ENCODE assay signal across 8 cellular contexts in the genomic region with DNA sequence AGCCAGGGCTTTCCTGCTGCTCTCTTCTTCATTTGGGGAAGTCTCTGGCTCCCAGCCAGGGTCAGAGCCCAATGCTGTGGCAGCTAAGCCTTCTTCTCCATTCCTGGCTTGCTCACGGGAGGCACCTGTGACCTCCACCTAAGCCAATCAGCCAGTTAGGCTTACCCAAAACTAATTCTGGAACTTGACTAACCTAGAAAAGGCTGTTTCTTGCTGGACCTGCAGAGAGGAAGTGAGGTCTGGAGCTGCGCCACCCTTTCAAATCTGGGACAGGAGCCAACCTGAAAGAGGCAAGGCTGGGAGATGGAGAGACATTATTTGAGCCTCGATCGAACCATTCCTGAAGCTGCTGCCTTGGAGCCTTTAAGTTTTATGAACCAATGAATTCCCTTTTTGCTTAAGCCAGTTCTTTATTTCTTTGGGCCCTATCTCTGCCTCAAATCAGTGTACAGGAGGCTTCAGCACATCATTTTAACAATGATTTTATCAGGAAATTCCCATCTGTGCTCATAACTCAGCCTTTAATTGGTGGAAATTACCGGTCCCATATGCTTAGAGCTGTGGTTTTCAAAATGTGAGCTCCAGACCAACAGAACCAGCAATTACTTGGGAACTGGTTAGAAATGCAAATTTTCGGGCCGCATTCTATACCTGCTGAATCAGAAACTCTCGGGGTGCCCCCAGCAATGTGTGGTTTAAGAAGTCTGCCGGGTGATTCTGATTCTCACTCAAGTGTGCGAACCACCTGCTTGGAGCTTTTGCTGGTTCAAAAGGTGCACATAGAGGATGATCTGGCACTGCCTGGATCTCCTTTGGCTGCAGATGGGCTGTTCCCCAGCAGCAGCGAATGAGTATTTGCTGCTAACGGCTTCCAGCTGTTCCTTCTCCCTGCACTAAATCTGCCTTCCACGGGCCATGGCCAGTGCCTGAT. TPM values are rescaled to one million over a fixed set of nuclear protein-coding genes. Genes with fewer than 3 reads are reported as not detected.
DNase-seq lines count a peak whose midpoint lies in the region; ATAC-seq, FAIRE-seq and TF ChIP-seq lines count a peak whose summit lies in the region.

No MANE protein-coding gene starts in this region.

- in situ Hi-C loops in GM12878 (cut with MboI) = no loop called here

- H3K4me1 ChIP-seq in GM12878 (ENCODE audit: control insufficient read depth, insufficient read depth, low read length) = peaks cover 30% of the 10 kb centered on the region
- no peaks in the 10 kb centered on the region for H3K4me1 ChIP-seq in effector memory CD4-positive, alpha-beta T cell (ENCODE audit: control insufficient read depth, insufficient read depth, low read length, poor library complexity, severe bottlenecking)

- no peak overlapping the region for H3K9ac ChIP-seq in GM12878 (ENCODE audit: control insufficient read depth, insufficient read depth, low read length)

- H3K36me3 Mint-ChIP-seq in stimulated activated effector memory CD8-positive, alpha-beta T cell treated with anti-CD3 and anti-CD28 coated beads, Interleukin-12 subunit alpha, Interleukin-12 subunit beta, amount 100 ng/mL, for 72 hours = no peaks in the 10 kb centered on the region

- intact Hi-C loops in GM12878 (cut with micrococcal nuclease; ENCODE audit: unreplicated experiment) = no loop called here

- no peak overlapping the region for H3K4me3 Mint-ChIP-seq in stimulated activated effector memory CD8-positive, alpha-beta T cell treated with anti-CD3 and anti-CD28 coated beads, Interleukin-12 subunit alpha, Interleukin-12 subunit beta, amount 100 ng/mL, for 72 hours

- no peaks in the 10 kb centered on the region for H3K36me3 ChIP-seq in GM12878 (ENCODE audit: control insufficient read depth in 2 of 2, insufficient read depth in 2 of 2, low read length in 1 of 2)
- no peaks in the 10 kb centered on the region for H3K36me3 ChIP-seq in effector memory CD4-positive, alpha-beta T cell (ENCODE audit: control insufficient read depth, insufficient read depth, low read length)

- H3K27me3 ChIP-seq in GM12878 (replicated peaks in 1 of 2; ENCODE audit: control insufficient read depth in 2 of 2, insufficient read depth in 2 of 2, low read length in 1 of 2) = no peaks in the 10 kb centered on the region; a peak in 1 of 4 replicates
- no peaks in the 10 kb centered on the region for H3K27me3 ChIP-seq in effector memory CD4-positive, alpha-beta T cell (replicated peaks; ENCODE audit: control insufficient read depth, insufficient read depth, low read length, poor library complexity, severe bottlenecking)

- 0 out of 4 replicates have a peak, but pooled peaks of 1 of the 2 experiments have one; percentile 34 for TF ChIP-seq EP300 in GM12878 (IDR thresholded peaks at IDR 0.05; ENCODE audit: borderline replicate concordance in 1 of 2, control insufficient read depth in 1 of 2, low read depth in 2 of 2, low read length in 2 of 2)

- H3K27ac Mint-ChIP-seq in stimulated activated effector memory CD8-positive, alpha-beta T cell treated with anti-CD3 and anti-CD28 coated beads, Interleukin-12 subunit alpha, Interleukin-12 subunit beta, amount 100 ng/mL, for 72 hours = no peak overlapping the region

- H4K20me1 ChIP-seq in GM12878 (ENCODE audit: control insufficient read depth, insufficient read depth) = peaks cover 3% of the 10 kb centered on the region; the same call in 1 of the 2 replicates

- RAD21 ChIA-PET in GM12878 (lab: Charles Lee; ENCODE audit: unreplicated experiment) = interaction anchor here (0.9 to 3.5 kb wide), 5 partner anchors 10 to 482 kb away, joined by 3 to 21 read pairs (median 3); no protein-coding TSS in a partner anchor

- no peak for TF ChIP-seq RAD21 in GM12878 (IDR thresholded peaks at IDR 0.05; ENCODE audit: insufficient read depth, low read depth, low read length)

- CTCF ChIA-PET in GM12878 (lab: Yijun Ruan, JAX) = interaction anchor here (0.6 to 4.3 kb wide), 7 partner anchors 11 to 478 kb away, joined by 3 to 16 read pairs (median 4); no protein-coding TSS in a partner anchor

- no peak overlapping the region for H2AFZ ChIP-seq in GM12878 (ENCODE audit: control insufficient read depth, low read depth, low read length)

- no peaks in the 10 kb centered on the region for H3K79me2 ChIP-seq in GM12878 (ENCODE audit: control insufficient read depth, insufficient read depth, low read length)

- peak; percentile 67 for ATAC-seq in GM21367 (IDR thresholded peaks at IDR 0.05; ENCODE audit: unreplicated experiment)
- ATAC-seq in HG03521 (IDR thresholded peaks at IDR 0.05; ENCODE audit: unreplicated experiment) = peak; percentile 47
- ATAC-seq in GM12878 = peak; percentile 83
- peak; percentile 65 for ATAC-seq in stimulated activated effector memory CD8-positive, alpha-beta T cell treated with anti-CD3 and anti-CD28 coated beads, Interleukin-12 subunit alpha, Interleukin-12 subunit beta, amount 100 ng/mL, for 72 hours

- DNase-seq in DMS 273 treated with DMSO at 0.1 percent for 48 hours (lab: John Stamatoyannopoulos, UW) = peak; percentile 94
- DNase-seq in GM12878 (ENCODE audit: low read depth, low spot score) = peak; percentile 70
- no peak for DNase-seq in stimulated activated effector memory CD8-positive, alpha-beta T cell treated with anti-CD3 and anti-CD28 coated beads, Interleukin-12 subunit alpha, Interleukin-12 subunit beta, amount 100 ng/mL, for 72 hours (ENCODE audit: low spot score in 2 of 2)
- DNase-seq in effector memory CD4-positive, alpha-beta T cell = no peak
- DNase-seq in DMS53 (lab: John Stamatoyannopoulos, UW) = no peak
- no peak for DNase-seq in ureter (ENCODE audit: low spot score)

- POLR2A ChIA-PET in GM12878 (lab: Charles Lee) = interaction anchor here (1.4 kb wide), 1 partner anchor 53 kb away, joined by 3 read pairs; no protein-coding TSS in a partner anchor

- H3K9me3 ChIP-seq in GM12878 (replicated peaks; ENCODE audit: control insufficient read depth, insufficient read depth, low read length) = no peaks in the 10 kb centered on the region
- H3K9me3 ChIP-seq in effector memory CD4-positive, alpha-beta T cell (ENCODE audit: control insufficient read depth, low read length) = no peaks in the 10 kb centered on the region

- TF ChIP-seq CTCF in GM12878 (IDR thresholded peaks at IDR 0.05 in 2 of 3, conservative IDR thresholded peaks at IDR 0.05 in 1 of 3; ENCODE audit: control insufficient read depth in 2 of 3, extremely low read depth in 1 of 3, insufficient read depth in 1 of 3, low read depth in 3 of 3, low read length in 3 of 3) = no peak

- peak; percentile 69 for FAIRE-seq in GM12878 (lab: Jason Lieb, UNC)

- H3K4me2 ChIP-seq in GM12878 (ENCODE audit: control insufficient read depth, insufficient read depth) = peak overlapping the region; percentile 82

- peaks cover 34% of the 10 kb centered on the region for H3K4me1 Mint-ChIP-seq in stimulated activated effector memory CD8-positive, alpha-beta T cell treated with anti-CD3 and anti-CD28 coated beads, Interleukin-12 subunit alpha, Interleukin-12 subunit beta, amount 100 ng/mL, for 72 hours

- WGBS in GM12878 (ENCODE audit: insufficient coverage, insufficient replicate concordance, low lambda C conversion rate, missing lambda C conversion rate) = 10% methylated on average over 13 of the region's 13 CpGs

- H3K4me3 ChIP-seq in GM12878 = no peak overlapping the region
- H3K4me3 ChIP-seq in effector memory CD4-positive, alpha-beta T cell (ENCODE audit: insufficient read depth, low read depth, low read length, poor library complexity, severe bottlenecking) = no peak overlapping the region

- H3K27ac ChIP-seq in GM12878 (ENCODE audit: control insufficient read depth, insufficient read depth) = no peak overlapping the region
- H3K27ac ChIP-seq in effector memory CD4-positive, alpha-beta T cell (ENCODE audit: insufficient read depth, low read length, poor library complexity, severe bottlenecking) = no peak overlapping the region

- no peaks in the 10 kb centered on the region for H3K9me3 Mint-ChIP-seq in stimulated activated effector memory CD8-positive, alpha-beta T cell treated with anti-CD3 and anti-CD28 coated beads, Interleukin-12 subunit alpha, Interleukin-12 subunit beta, amount 100 ng/mL, for 72 hours

- no peak for TF ChIP-seq POLR2A in GM12878 (IDR thresholded peaks at IDR 0.05; ENCODE audit: low read depth, low read length)

- SMC1A ChIA-PET in GM12878 (lab: Charles Lee; ENCODE audit: uncharacterized antibody, unreplicated experiment) = interaction anchor here (1.0 to 2.1 kb wide), 6 partner anchors 16 to 482 kb away, joined by 3 to 12 read pairs (median 4); no protein-coding TSS in a partner anchor

- BruUV-seq in GM12878 (replicated peaks; lab: Mats Ljungman, UMichigan) = no TSS peak

TF ChIP-seq in GM12878, 131 proteins besides CTCF, POLR2A, EP300 and RAD21 (continues in another document):
- no peak for TF ChIP-seq SUZ12 (IDR thresholded peaks at IDR 0.05; ENCODE audit: unreplicated experiment)
- no peak for TF ChIP-seq ZNF24 (IDR thresholded peaks at IDR 0.05)
- peak; percentile 29; the same call in 1 of the 2 replicates for TF ChIP-seq DPF2 (IDR thresholded peaks at IDR 0.05)
- peak; percentile 4; the same call in 1 of the 2 replicates for TF ChIP-seq SMC3 (IDR thresholded peaks at IDR 0.05; ENCODE audit: borderline replicate concordance, low read length)

RNA-seq across cellular contexts. Expression of gene SMOX, which starts 35.9 kb away (rescaled TPM):
- 0.59 and 0.86 TPM in 2 replicates for total RNA-seq in GM12878 (2013; cell fraction: nucleolus; rRNA removed)
- total RNA-seq in GM12878 (2014; rRNA removed) (0.11 and 0.23 TPM in 2 replicates), GM12878 (2014; rRNA removed; fragmentation: Illumina TruSeq; extraction: Trizol) (not detected in 2 replicates), GM12878 (2021) (0.15 and 0.21 TPM in 2 replicates), ureter (8.4 TPM)
- polyA plus RNA-seq in GM12878 (2011; ENCODE audit: low read depth) = not detected
- polyA plus RNA-seq in GM12878 (2011; rRNA removed) (0.04 and 0.27 TPM in 2 replicates), GM12878 (2014; fragmentation: Illumina TruSeq; extraction: Trizol) (0.32 TPM in 1 of 2 replicates, not detected in the other), GM12878 (2014; fragmentation: Nextera tagmentation; extraction: Ambion mirVana) (under 1 TPM; 0.09 to 0.31 TPM), GM12878 (2014; rRNA removed) (0.08 and 0.13 TPM in 2 replicates), GM12878 (2016; fragmentation: Nextera tagmentation; extraction: Ambion mirVana) (not detected)
- polyA plus RNA-seq in GM12878 (2011; cell fraction: cytosol; rRNA removed) = 0.25 and 0.33 TPM in 2 replicates
- 0.18 and 0.27 TPM in 2 replicates for polyA plus RNA-seq in GM12878 (2011; cell fraction: nucleus; rRNA removed)
- polyA plus RNA-seq in GM12878 (2012) = 0.10 TPM in 1 of 2 replicates, not detected in the other
- 0.36 TPM in 1 of 2 replicates, not detected in the other for polyA minus RNA-seq in GM12878 (2011; rRNA and poly(A)+ RNA removed)
- 1.2 TPM in 1 of 2 replicates, not detected in the other for polyA minus RNA-seq in GM12878 (2011; cell fraction: cytosol; rRNA and poly(A)+ RNA removed)
- polyA minus RNA-seq in GM12878 (2011; cell fraction: nucleus; rRNA and poly(A)+ RNA removed) = not detected in 2 replicates

Comparison
In these comparisons a context has a peak if more than half of its experiments do, and no peak if none do; other contexts are left out.
1. DNase-seq: peak in DMS 273 treated with DMSO at 0.1 percent for 48 hours (single experiment) and GM12878 (single experiment); none in stimulated activated effector memory CD8-positive, alpha-beta T cell treated with anti-CD3 and anti-CD28 coated beads, Interleukin-12 subunit alpha, Interleukin-12 subunit beta, amount 100 ng/mL, for 72 hours (0 of 2), effector memory CD4-positive, alpha-beta T cell (0 of 3), DMS53 (single experiment) and ureter (single experiment).
2. Peak in every context shown above with its lines, with median percentiles within 50 percentile points of each other: ATAC-seq.